Comparison of ENCODE assay signal across 2 cellular contexts in the genomic region with DNA sequence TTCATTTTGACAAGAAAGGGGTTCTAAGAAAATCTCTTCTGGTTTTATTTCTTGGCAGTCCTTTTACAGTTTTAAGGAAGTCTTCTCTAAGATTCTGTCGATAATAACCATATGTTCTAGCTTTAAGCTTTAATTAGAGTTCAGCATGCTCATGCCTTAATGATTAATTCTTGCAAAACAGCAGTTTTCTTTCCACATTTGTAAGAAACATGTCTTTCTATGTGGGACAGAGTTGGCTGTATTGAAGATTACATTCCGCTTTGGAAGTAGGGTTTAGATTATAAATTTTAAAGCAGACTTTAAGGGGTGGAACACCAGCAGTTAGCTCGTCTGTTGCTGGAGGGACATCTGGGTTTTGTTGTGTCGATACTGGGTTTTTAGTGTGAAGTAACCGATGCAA.
TF ChIP-seq lines count a peak whose summit lies in the region.

No MANE protein-coding gene starts in this region.

TF ChIP-seq in IMR-90, 13 proteins besides CTCF, POLR2A, EP300 and RAD21:
- TF ChIP-seq RFX5 (IDR thresholded peaks at IDR 0.05; ENCODE audit: low read depth, low read length), result no peak
- no peak for TF ChIP-seq RCOR1 (IDR thresholded peaks at IDR 0.05; ENCODE audit: insufficient replicate concordance, low read length)
- no peak for TF ChIP-seq BHLHE40 (IDR thresholded peaks at IDR 0.05; ENCODE audit: low read depth, low read length)
- no peak for TF ChIP-seq CHD1 (IDR thresholded peaks at IDR 0.05; ENCODE audit: low read depth, low read length)
- no peak for TF ChIP-seq NFE2L2 (IDR thresholded peaks at IDR 0.05; ENCODE audit: low read depth, low read length)

TF ChIP-seq in HepG2, 621 proteins besides CTCF, POLR2A, EP300 and RAD21:
- no peak for TF ChIP-seq ARNTL (CRISPR knock-in tag; IDR thresholded peaks at IDR 0.05)
- TF ChIP-seq TRIM24 (CRISPR knock-in tag; IDR thresholded peaks at IDR 0.05), result no peak
- no peak for TF ChIP-seq ZNF317 (CRISPR knock-in tag; IDR thresholded peaks at IDR 0.05)
- no peak for TF ChIP-seq ZC3H13 (CRISPR knock-in tag; IDR thresholded peaks at IDR 0.05)
- TF ChIP-seq, protein P1, sequence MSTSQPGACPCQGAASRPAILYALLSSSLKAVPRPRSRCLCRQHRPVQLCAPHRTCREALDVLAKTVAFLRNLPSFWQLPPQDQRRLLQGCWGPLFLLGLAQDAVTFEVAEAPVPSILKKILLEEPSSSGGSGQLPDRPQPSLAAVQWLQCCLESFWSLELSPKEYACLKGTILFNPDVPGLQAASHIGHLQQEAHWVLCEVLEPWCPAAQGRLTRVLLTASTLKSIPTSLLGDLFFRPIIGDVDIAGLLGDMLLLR (CRISPR knock-in tag; IDR thresholded peaks at IDR 0.05), result no peak
- TF ChIP-seq CBFB (CRISPR knock-in tag; IDR thresholded peaks at IDR 0.05), result no peak
- TF ChIP-seq, protein P2, sequence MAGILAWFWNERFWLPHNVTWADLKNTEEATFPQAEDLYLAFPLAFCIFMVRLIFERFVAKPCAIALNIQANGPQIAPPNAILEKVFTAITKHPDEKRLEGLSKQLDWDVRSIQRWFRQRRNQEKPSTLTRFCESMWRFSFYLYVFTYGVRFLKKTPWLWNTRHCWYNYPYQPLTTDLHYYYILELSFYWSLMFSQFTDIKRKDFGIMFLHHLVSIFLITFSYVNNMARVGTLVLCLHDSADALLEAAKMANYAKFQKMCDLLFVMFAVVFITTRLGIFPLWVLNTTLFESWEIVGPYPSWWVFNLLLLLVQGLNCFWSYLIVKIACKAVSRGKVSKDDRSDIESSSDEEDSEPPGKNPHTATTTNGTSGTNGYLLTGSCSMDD (CRISPR knock-in tag; IDR thresholded peaks at IDR 0.05), result no peak
- TF ChIP-seq, protein P3, sequence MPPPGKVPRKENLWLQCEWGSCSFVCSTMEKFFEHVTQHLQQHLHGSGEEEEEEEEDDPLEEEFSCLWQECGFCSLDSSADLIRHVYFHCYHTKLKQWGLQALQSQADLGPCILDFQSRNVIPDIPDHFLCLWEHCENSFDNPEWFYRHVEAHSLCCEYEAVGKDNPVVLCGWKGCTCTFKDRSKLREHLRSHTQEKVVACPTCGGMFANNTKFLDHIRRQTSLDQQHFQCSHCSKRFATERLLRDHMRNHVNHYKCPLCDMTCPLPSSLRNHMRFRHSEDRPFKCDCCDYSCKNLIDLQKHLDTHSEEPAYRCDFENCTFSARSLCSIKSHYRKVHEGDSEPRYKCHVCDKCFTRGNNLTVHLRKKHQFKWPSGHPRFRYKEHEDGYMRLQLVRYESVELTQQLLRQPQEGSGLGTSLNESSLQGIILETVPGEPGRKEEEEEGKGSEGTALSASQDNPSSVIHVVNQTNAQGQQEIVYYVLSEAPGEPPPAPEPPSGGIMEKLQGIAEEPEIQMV (CRISPR knock-in tag; IDR thresholded peaks at IDR 0.05; ENCODE audit: low read depth), result no peak
- TF ChIP-seq TOPORS (CRISPR knock-in tag; IDR thresholded peaks at IDR 0.05), result no peak
- no peak for TF ChIP-seq STAT5B (CRISPR knock-in tag; IDR thresholded peaks at IDR 0.05)
- no peak for TF ChIP-seq NFE2L2 (IDR thresholded peaks at IDR 0.05; ENCODE audit: low read length)
- no peak for TF ChIP-seq ZNF790 (CRISPR knock-in tag; IDR thresholded peaks at IDR 0.05; ENCODE audit: borderline replicate concordance)
- no peak for TF ChIP-seq ZNF629 (CRISPR knock-in tag; conservative IDR thresholded peaks at IDR 0.05)
- TF ChIP-seq ZNF180 (CRISPR knock-in tag; IDR thresholded peaks at IDR 0.05; ENCODE audit: borderline replicate concordance, low read depth), result no peak
- TF ChIP-seq ZNF432 (CRISPR knock-in tag; IDR thresholded peaks at IDR 0.05; ENCODE audit: borderline replicate concordance), result no peak
- no peak for TF ChIP-seq NCOA2 (CRISPR knock-in tag; IDR thresholded peaks at IDR 0.05)
- no peak for TF ChIP-seq SRSF4 (IDR thresholded peaks at IDR 0.05; ENCODE audit: low read depth, low read length, poor library complexity, severe bottlenecking)
